In the genomic region with DNA sequence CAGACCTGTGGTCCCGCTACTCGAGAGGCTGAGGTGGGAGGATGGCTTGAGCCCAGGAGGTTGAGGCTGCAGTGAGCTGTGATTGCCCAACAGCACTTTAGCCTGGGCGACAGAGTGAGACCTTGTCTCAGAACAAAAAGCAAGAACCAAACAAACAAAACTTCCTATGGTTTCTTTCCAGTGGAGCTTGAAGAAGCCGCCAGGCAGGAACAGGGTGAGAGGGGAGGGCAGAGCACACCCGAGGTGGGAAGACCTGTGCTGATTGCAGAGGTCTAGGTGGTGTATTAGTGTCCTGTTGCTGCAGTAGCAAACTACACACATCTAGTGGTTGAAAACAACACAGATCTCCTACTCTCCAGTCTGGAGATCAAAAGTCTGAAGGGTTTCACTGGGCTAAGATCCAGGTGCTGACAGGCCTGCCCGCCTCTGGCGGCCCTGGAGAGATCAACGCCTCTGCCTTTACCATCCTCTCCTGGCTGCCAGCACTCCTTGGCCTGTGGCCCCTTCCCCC, we compare ENCODE assay signal across 18 cellular contexts. TPM values are rescaled to one million over a fixed set of nuclear protein-coding genes. Genes with fewer than 3 reads are reported as not detected.
A peak's percentile ranks its signal among the peaks of the same experiment; 100 is the strongest.
DNase-seq lines count a peak whose midpoint lies in the region; ATAC-seq and TF ChIP-seq lines count a peak whose summit lies in the region.
"Had no signal": no experiment of that assay in that cellular context is flagged by ENCODE, and none has a peak within 500 bp of the region (broad histone marks: within the 10 kb centered on the region; RNA-seq: fewer than 3 reads in every experiment).

No MANE protein-coding gene starts in this region.

- H3K4me1 Mint-ChIP-seq in nephron = peaks cover 83% of the 10 kb centered on the region

- POLR2A ChIA-PET in SK-N-SH (lab: Yijun Ruan, JAX) = interaction anchor here (1.8 kb wide), 1 partner anchor 11 kb away, joined by 4 read pairs; no protein-coding TSS in a partner anchor

- H3K4me2 ChIP-seq in SK-N-SH = no peak overlapping the region

- H3K4me3 ChIP-seq in SK-N-SH (ENCODE audit: low read depth in 2 of 2, low read length in 1 of 2) = no peak overlapping the region
- H3K4me3 ChIP-seq in transverse colon = no peak overlapping the region
- H3K4me3 ChIP-seq: GM12878, GM23248 had no signal

- in situ Hi-C loops in transverse colon (cut with MboI; ENCODE audit: low pct_ligation_motif_present in 1 of 4, low pct_unique_long_range_greater_than_20kb in 1 of 4, low sequenced_read_pairs in 3 of 4) = no loop called here

- no peaks in the 10 kb centered on the region for H3K9me3 ChIP-seq in SK-N-SH
- H3K9me3 ChIP-seq in transverse colon = no peaks in the 10 kb centered on the region

- H3K27ac ChIP-seq in SK-N-SH (ENCODE audit: low read depth in 2 of 2, low read length in 1 of 2) (peak overlapping the region; percentile 7 to 98; a peak in 2 of 4 replicates), cingulate gyrus (ENCODE audit: low read depth, low read length) (peak overlapping the region; percentile 72), transverse colon (peak overlapping the region; percentile 95 to 99 (median 95))
- H3K27ac ChIP-seq: GM23248 had no signal

- peak overlapping the region in 1 of 3 experiments; percentile 35 for H3K4me3 Mint-ChIP-seq in nephron
- H3K4me3 Mint-ChIP-seq: activated naive CD8-positive, alpha-beta T cell treated with anti-CD3 and anti-CD28 coated beads, Interleukin-2, amount 50 U/mL, for 24 hours; CD4-positive, alpha-beta memory T cell had no signal

- H4K20me1 ChIP-seq in SK-N-SH (ENCODE audit: insufficient read depth) = peaks cover 55% of the 10 kb centered on the region

- no peaks in the 10 kb centered on the region for H3K27me3 Mint-ChIP-seq in nephron (ENCODE audit: low read depth)
- H3K27me3 Mint-ChIP-seq: activated naive CD8-positive, alpha-beta T cell treated with anti-CD3 and anti-CD28 coated beads, Interleukin-2, amount 50 U/mL, for 24 hours; progenitor cell of endocrine pancreas had no signal

- H3K79me2 ChIP-seq in SK-N-SH (ENCODE audit: insufficient read depth) = peaks cover 98% of the 10 kb centered on the region

- TF ChIP-seq EP300 in SK-N-SH (IDR thresholded peaks at IDR 0.05; ENCODE audit: borderline replicate concordance in 1 of 2, low read depth in 1 of 2, low read length in 1 of 2) = no peak
- TF ChIP-seq EP300 in transverse colon (IDR thresholded peaks at IDR 0.05; ENCODE audit: low read depth) = no peak

- H3K27ac Mint-ChIP-seq in nephron = peak overlapping the region; percentile 71 to 95 (median 88)
- H3K27ac Mint-ChIP-seq: activated naive CD8-positive, alpha-beta T cell treated with anti-CD3 and anti-CD28 coated beads, Interleukin-2, amount 50 U/mL, for 24 hours; CD4-positive, alpha-beta memory T cell; progenitor cell of endocrine pancreas had no signal

- peaks cover 75 to 85% of the 10 kb centered on the region in 2 experiments for H3K4me1 ChIP-seq in SK-N-SH (ENCODE audit: control insufficient read depth in 1 of 2, insufficient read depth in 2 of 2, low read depth in 1 of 2, low read length in 1 of 2)
- peaks cover 40 to 83% (median 64%) of the 10 kb centered on the region in 4 donors for H3K4me1 ChIP-seq in transverse colon

- DNase-seq in SK-N-SH (no peak), transverse colon (no peak), retina (no peak), H4 (ENCODE audit: low spot score) (no peak)
- DNase-seq: ACHN; activated CD4-positive, alpha-beta T cell treated with anti-CD3 and anti-CD28 coated beads, Interleukin-2, amount 50 U/mL, for 48 hours; activated naive CD8-positive, alpha-beta T cell treated with anti-CD3 and anti-CD28 coated beads, Interleukin-2, amount 50 U/mL, for 24 hours; CD4-positive, alpha-beta memory T cell; GM23248; NCI-H146; NCI-H524; OCI-M1 had no signal

- WGBS in SK-N-SH (ENCODE audit: low lambda C conversion rate) = 88% methylated on average over 8 of the region's 8 CpGs
- 60 to 72% methylated on average over 4 to 8 of the region's 8 CpGs for WGBS in transverse colon (ENCODE audit: low coverage in 1 of 2), 2 donors

- TF ChIP-seq CTCF in SK-N-SH (IDR thresholded peaks at IDR 0.05) (no peak), nephron (IDR thresholded peaks at IDR 0.05; ENCODE audit: unreplicated experiment in 3 of 3) (no peak), transverse colon (IDR thresholded peaks at IDR 0.05) (no peak)

- H3K36me3 Mint-ChIP-seq in nephron (ENCODE audit: low read depth) = peaks cover 26% of the 10 kb centered on the region
- H3K36me3 Mint-ChIP-seq: CD4-positive, alpha-beta memory T cell had no signal

- H3K27me3 ChIP-seq in SK-N-SH (ENCODE audit: insufficient read depth) = no peaks in the 10 kb centered on the region
- H3K27me3 ChIP-seq in transverse colon = no peaks in the 10 kb centered on the region

- ATAC-seq in SK-N-SH treated with all-trans-retinoic acid at 6 μM for 48 hours = no peak
- ATAC-seq in HG02588 (IDR thresholded peaks at IDR 0.05; ENCODE audit: unreplicated experiment) = no peak
- ATAC-seq: activated naive CD8-positive, alpha-beta T cell treated with anti-CD3 and anti-CD28 coated beads, Interleukin-2, amount 50 U/mL, for 24 hours; GM12878 had no signal

- no peak overlapping the region for H3K9ac ChIP-seq in SK-N-SH
- H3K9ac ChIP-seq: GM23248 had no signal

- H3F3A ChIP-seq in SK-N-SH (replicated peaks; ENCODE audit: insufficient read depth) = peaks cover 34% of the 10 kb centered on the region

- no peak for TF ChIP-seq RAD21 in SK-N-SH (IDR thresholded peaks at IDR 0.05; ENCODE audit: low read length)

- intact Hi-C loops in transverse colon (cut with DNase I; ENCODE audit: low total_unique reads) = no loop called here

- no peak overlapping the region for H2AFZ ChIP-seq in SK-N-SH (ENCODE audit: low read depth)
- H2AFZ ChIP-seq: GM23248 had no signal

- H3K9me3 Mint-ChIP-seq in nephron = no peaks in the 10 kb centered on the region
- H3K9me3 Mint-ChIP-seq: activated naive CD8-positive, alpha-beta T cell treated with anti-CD3 and anti-CD28 coated beads, Interleukin-2, amount 50 U/mL, for 24 hours; CD4-positive, alpha-beta memory T cell had no signal

- H3K9me2 ChIP-seq in SK-N-SH = no peaks in the 10 kb centered on the region

- CTCF ChIA-PET in SK-N-SH (lab: Yijun Ruan, JAX) = interaction anchor here (1.3 to 17.6 kb wide), 3 partner anchors 9 to 19 kb away, joined by 5 to 395 read pairs (median 223); partner anchors contain the start of gene ARHGEF17

- TF ChIP-seq POLR2A in transverse colon (IDR thresholded peaks at IDR 0.05) = no peak

- H3K36me3 ChIP-seq in SK-N-SH (replicated peaks in 1 of 2; ENCODE audit: control insufficient read depth in 1 of 2, insufficient read depth in 2 of 2, low read length in 1 of 2) (peaks cover 4 to 7% of the 10 kb centered on the region in 2 experiments), transverse colon (no peaks in the 10 kb centered on the region)

TF ChIP-seq in SK-N-SH, 30 proteins besides CTCF, POLR2A, EP300 and RAD21 (continues in another document):
- TF ChIP-seq, protein P1, sequence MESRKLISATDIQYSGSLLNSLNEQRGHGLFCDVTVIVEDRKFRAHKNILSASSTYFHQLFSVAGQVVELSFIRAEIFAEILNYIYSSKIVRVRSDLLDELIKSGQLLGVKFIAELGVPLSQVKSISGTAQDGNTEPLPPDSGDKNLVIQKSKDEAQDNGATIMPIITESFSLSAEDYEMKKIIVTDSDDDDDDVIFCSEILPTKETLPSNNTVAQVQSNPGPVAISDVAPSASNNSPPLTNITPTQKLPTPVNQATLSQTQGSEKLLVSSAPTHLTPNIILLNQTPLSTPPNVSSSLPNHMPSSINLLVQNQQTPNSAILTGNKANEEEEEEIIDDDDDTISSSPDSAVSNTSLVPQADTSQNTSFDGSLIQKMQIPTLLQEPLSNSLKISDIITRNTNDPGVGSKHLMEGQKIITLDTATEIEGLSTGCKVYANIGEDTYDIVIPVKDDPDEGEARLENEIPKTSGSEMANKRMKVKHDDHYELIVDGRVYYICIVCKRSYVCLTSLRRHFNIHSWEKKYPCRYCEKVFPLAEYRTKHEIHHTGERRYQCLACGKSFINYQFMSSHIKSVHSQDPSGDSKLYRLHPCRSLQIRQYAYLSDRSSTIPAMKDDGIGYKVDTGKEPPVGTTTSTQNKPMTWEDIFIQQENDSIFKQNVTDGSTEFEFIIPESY (IDR thresholded peaks at IDR 0.05; ENCODE audit: borderline replicate concordance, low read depth) = no peak
- TF ChIP-seq GATA2 (CRISPR knock-in tag; IDR thresholded peaks at IDR 0.05) (no peak), GABPA (IDR thresholded peaks at IDR 0.05; ENCODE audit: low read depth) (no peak)

TF ChIP-seq in SK-N-SH treated with all-trans-retinoic acid at 6 μM for 48 hours, 23 proteins besides CTCF, POLR2A, EP300 and RAD21 (continues in another document):
- TF ChIP-seq OSR1 (CRISPR knock-in tag; IDR thresholded peaks at IDR 0.05) (no peak), SNAI2 (CRISPR knock-in tag; IDR thresholded peaks at IDR 0.05) (no peak), ZFP30 (CRISPR knock-in tag; IDR thresholded peaks at IDR 0.05) (no peak), ZNF8 (CRISPR knock-in tag; IDR thresholded peaks at IDR 0.05) (no peak), CREB5 (CRISPR knock-in tag; IDR thresholded peaks at IDR 0.05; ENCODE audit: low read depth) (no peak), ZNF565 (CRISPR knock-in tag; conservative IDR thresholded peaks at IDR 0.05; ENCODE audit: low read depth) (no peak)

RNA-seq across cellular contexts. Expression of gene ARHGEF17, which starts 10.5 kb away (rescaled TPM):
- polyA plus RNA-seq in SK-N-SH (2012; rRNA removed) = 45.9 and 48.4 TPM in 2 replicates
- polyA plus RNA-seq in SK-N-SH (2012; cell fraction: cytosol; rRNA removed) = 8.0 and 13.3 TPM in 2 replicates
- polyA plus RNA-seq in SK-N-SH (2012; cell fraction: nucleus; rRNA removed) = 273 and 324 TPM in 2 replicates
- total RNA-seq in transverse colon = 10 to 100 TPM; 12.0 to 44.9 (median 27.1) TPM
- 3.3 and 3.9 TPM in 2 replicates for total RNA-seq in H4 (2014; rRNA removed; shearing (Covaris generic))
- polyA plus RNA-seq: CD4-positive, alpha-beta memory T cell had no signal

RNA-seq across cellular contexts. Expression of gene P2RY6, which starts 46.4 kb away (rescaled TPM):
- polyA plus RNA-seq in SK-N-SH (2012; rRNA removed) = 0.15 and 0.16 TPM in 2 replicates
- 0.09 and 0.31 TPM in 2 replicates for polyA plus RNA-seq in SK-N-SH (2012; cell fraction: cytosol; rRNA removed)
- 0.26 and 0.27 TPM in 2 replicates for polyA plus RNA-seq in SK-N-SH (2012; cell fraction: nucleus; rRNA removed)
- 1 to 10 TPM in 3 of 4 donors, not detected in 1; 1.1 to 1.6 (median 1.4) TPM for total RNA-seq in transverse colon
- 2.5 and 2.7 TPM in 2 replicates for total RNA-seq in H4 (2014; rRNA removed; shearing (Covaris generic))
- polyA plus RNA-seq: CD4-positive, alpha-beta memory T cell had no signal

RNA-seq across cellular contexts. Expression of gene RELT, which starts 57.6 kb away (rescaled TPM):
- 4.3 and 5.5 TPM in 2 replicates for polyA plus RNA-seq in SK-N-SH (2012; rRNA removed)
- 1.9 and 2.5 TPM in 2 replicates for polyA plus RNA-seq in SK-N-SH (2012; cell fraction: cytosol; rRNA removed)
- polyA plus RNA-seq in SK-N-SH (2012; cell fraction: nucleus; rRNA removed) = 12.2 and 12.5 TPM in 2 replicates
- total RNA-seq in transverse colon = 10 to 100 TPM in 1 of 4 donors, 1 to 10 TPM in 3; 2.0 to 10.1 (median 6.1) TPM
- 2.1 and 2.2 TPM in 2 replicates for total RNA-seq in H4 (2014; rRNA removed; shearing (Covaris generic))
